In genomic region chr20:21513181-21513663, GRCh38 we compare ENCODE assay signal across 13 cellular contexts. TPM values are rescaled to one million over a fixed set of nuclear protein-coding genes. Genes with fewer than 3 reads are reported as not detected.
DNase-seq lines count a peak whose midpoint lies in the region; ATAC-seq and TF ChIP-seq lines count a peak whose summit lies in the region.
"Had no signal": no experiment of that assay in that cellular context is flagged by ENCODE, and none has a peak within 500 bp of the region (broad histone marks: within the 10 kb centered on the region; RNA-seq: fewer than 3 reads in every experiment).

No MANE protein-coding gene starts in this region.

- no peaks in the 10 kb centered on the region for H4K20me1 ChIP-seq in neural cell (ENCODE audit: insufficient read depth)

- H3K36me3 Mint-ChIP-seq in CD14-positive monocyte = peaks cover 0 to 6% of the 10 kb centered on the region in 2 donors

- H3K36me3 ChIP-seq in ascending aorta (no peaks in the 10 kb centered on the region), neural cell (ENCODE audit: insufficient read depth, low read length) (no peaks in the 10 kb centered on the region)

- intact Hi-C loops in ascending aorta (cut with DNase I) = no loop called here
- intact Hi-C loops in CD14-positive monocyte (cut with micrococcal nuclease) = no loop called here

- H3K9me3 Mint-ChIP-seq in CD14-positive monocyte = peaks cover 0 to 35% (median 16%) of the 10 kb centered on the region in 7 donors
- H3K9me3 Mint-ChIP-seq: memory B cell had no signal

- CTCF ChIA-PET in AG04449 (lab: Yijun Ruan, JAX) = interaction anchor here (1.6 to 19.9 kb wide), 2 partner anchors 8 to 276 kb away, joined by 5 to 374 read pairs; no protein-coding TSS in a partner anchor

- peaks cover 92 to 98% (median 96%) of the 10 kb centered on the region in 3 donors for H3K27me3 Mint-ChIP-seq in CD14-positive monocyte (ENCODE audit: low read depth in 3 of 3)

- H3K27ac ChIP-seq in ascending aorta (no peak overlapping the region), neural cell (ENCODE audit: low read length) (no peak overlapping the region)
- H3K27ac ChIP-seq: KMS-11 had no signal

- no peak for TF ChIP-seq EP300 in neural cell (conservative IDR thresholded peaks at IDR 0.05; ENCODE audit: poor library complexity, severe bottlenecking)

- H3K9me2 ChIP-seq in neural cell (ENCODE audit: insufficient read depth, low read length) = no peaks in the 10 kb centered on the region

- no peaks in the 10 kb centered on the region for H3K79me2 ChIP-seq in neural cell (replicated peaks; ENCODE audit: insufficient read depth, low read length)

- no peak overlapping the region for H3K4me2 ChIP-seq in neural cell (ENCODE audit: low read length)
- H3K4me2 ChIP-seq: KMS-11 had no signal

- TF ChIP-seq CTCF in AG04449 (IDR thresholded peaks at IDR 0.05; ENCODE audit: insufficient read depth, low read length, missing control alignments) = no peak
- no peak for TF ChIP-seq CTCF in GM13977 (IDR thresholded peaks at IDR 0.05; ENCODE audit: extremely low read depth, insufficient read depth, missing control alignments)
- no peak for TF ChIP-seq CTCF in ascending aorta (IDR thresholded peaks at IDR 0.05)
- TF ChIP-seq CTCF in neural cell (IDR thresholded peaks at IDR 0.05; ENCODE audit: poor library complexity, severe bottlenecking) = no peak
- TF ChIP-seq CTCF in CD14-positive monocyte (IDR thresholded peaks at IDR 0.05) = no peak

- H3K9ac ChIP-seq in neural cell (ENCODE audit: low read length) = no peak overlapping the region
- H3K9ac ChIP-seq: KMS-11 had no signal

- no peak for ATAC-seq in left lobe of liver
- ATAC-seq in HG03354 (IDR thresholded peaks at IDR 0.05; ENCODE audit: poor library complexity, severe bottlenecking, unreplicated experiment) = no peak

- peaks cover 12 to 41% of the 10 kb centered on the region in 2 donors for H3K4me1 ChIP-seq in ascending aorta

- no peak overlapping the region for H2AFZ ChIP-seq in neural cell (ENCODE audit: low read depth, low read length)

- DNase-seq in AG04449 (ENCODE audit: low read depth, low spot score) (no peak), GM13977 (ENCODE audit: low spot score) (peak; percentile 52), ascending aorta (ENCODE audit: low spot score in 2 of 2) (no peak), NCI-H226 (no peak), left lobe of liver (ENCODE audit: low spot score) (no peak), CD14-positive monocyte (ENCODE audit: low spot score) (no peak)
- DNase-seq: DMS79; stimulated activated CD4-positive, alpha-beta T cell treated with anti-CD3 and anti-CD28 coated beads, Interleukin-2, amount 100 ng/mL, for 24 hours had no signal

- POLR2A ChIA-PET in AG04449 (lab: Yijun Ruan, JAX) = no interaction called here

- H3K4me3 ChIP-seq in AG04449 (ENCODE audit: low read depth, low read length) = 0 out of 2 replicates have a peak overlapping the region, but pooled peaks have one; percentile 3
- H3K4me3 ChIP-seq in ascending aorta = peak overlapping the region; percentile 42 to 50
- H3K4me3 ChIP-seq in neural cell (ENCODE audit: low read length) = no peak overlapping the region

- H3K27ac Mint-ChIP-seq in CD14-positive monocyte = no peak overlapping the region
- H3K27ac Mint-ChIP-seq: memory B cell had no signal

- TF ChIP-seq RAD21 in neural cell (conservative IDR thresholded peaks at IDR 0.05) = no peak

- in situ Hi-C loops in GM13977 (cut with MboI; ENCODE audit: low pct_unique_long_range_greater_than_20kb, low sequenced_read_pairs, unreplicated experiment) = loop anchor here (25.0 kb wide), 2 partner anchors 401 to 1151 kb away; partner anchors contain the start of genes INSM1 and LINC00237

- H3K4me3 Mint-ChIP-seq in CD14-positive monocyte = peak overlapping the region in 1 of 2 donors; percentile 71
- H3K4me3 Mint-ChIP-seq: memory B cell had no signal

- H3K4me1 Mint-ChIP-seq in CD14-positive monocyte = peaks cover 29% of the 10 kb centered on the region

- H3K9me3 ChIP-seq in ascending aorta = no peaks in the 10 kb centered on the region
- H3K9me3 ChIP-seq in neural cell (ENCODE audit: low read length) = no peaks in the 10 kb centered on the region

- H3K27me3 ChIP-seq in ascending aorta (peaks cover 26% of the 10 kb centered on the region), neural cell (ENCODE audit: insufficient read depth, low read depth, low read length) (peaks cover 99% of the 10 kb centered on the region)

- no peaks in the 10 kb centered on the region for H3F3A ChIP-seq in neural cell (ENCODE audit: insufficient read depth, low read length, poor library complexity, severe bottlenecking)

TF ChIP-seq in neural cell, 6 proteins besides CTCF, POLR2A, EP300 and RAD21:
- no peak for TF ChIP-seq TAF1 (IDR thresholded peaks at IDR 0.05; ENCODE audit: low read depth)
- no peak for TF ChIP-seq REST (IDR thresholded peaks at IDR 0.05; ENCODE audit: borderline replicate concordance)
- peak; percentile 98 for TF ChIP-seq EZH2 (IDR thresholded peaks at IDR 0.05; ENCODE audit: borderline replicate concordance, insufficient read depth, low read length, poor library complexity, severe bottlenecking)
TF ChIP-seq in neural cell: peak in this region for 1.

RNA-seq across cellular contexts. Expression of gene NKX2-2, which starts 0.6 kb away (rescaled TPM):
- total RNA-seq in ascending aorta (not detected), left lobe of liver (not detected)
- polyA plus RNA-seq in neural cell (not detected in 2 replicates), CD14-positive monocyte (not detected)
- polyA minus RNA-seq in neural cell = not detected in 2 replicates
- total RNA-seq: fibroblast of lung had no signal
- polyA plus RNA-seq: fibroblast of lung had no signal
